In genomic region chr22:39907035-39907434, GRCh38 we compare ENCODE assay signal across 1 cellular context.
TF ChIP-seq lines count a peak whose summit lies in the region.

No MANE protein-coding gene starts in this region.

TF ChIP-seq in K562, 482 proteins besides CTCF, POLR2A, EP300 and RAD21:
- TF ChIP-seq NR2C1 (IDR thresholded peaks at IDR 0.05) (no peak), NR2C1 (tag; IDR thresholded peaks at IDR 0.05) (no peak), MEIS2 (IDR thresholded peaks at IDR 0.05; ENCODE audit: partially characterized antibody) (peak; percentile 46), XRCC5 (IDR thresholded peaks at IDR 0.05; ENCODE audit: low read depth, low read length) (no peak), EHMT2 (IDR thresholded peaks at IDR 0.05) (no peak), PCBP1 (IDR thresholded peaks at IDR 0.05; ENCODE audit: low read depth, low read length, poor library complexity, severe bottlenecking) (no peak), PKNOX1 (IDR thresholded peaks at IDR 0.05) (peak; percentile 55)
